In genomic region chr4:6716018-6716911, GRCh38 we compare ENCODE assay signal across 1 cellular context.
A peak's percentile ranks its signal among the peaks of the same experiment; 100 is the strongest.
TF ChIP-seq lines count a peak whose summit lies in the region.

A gene with protein sequence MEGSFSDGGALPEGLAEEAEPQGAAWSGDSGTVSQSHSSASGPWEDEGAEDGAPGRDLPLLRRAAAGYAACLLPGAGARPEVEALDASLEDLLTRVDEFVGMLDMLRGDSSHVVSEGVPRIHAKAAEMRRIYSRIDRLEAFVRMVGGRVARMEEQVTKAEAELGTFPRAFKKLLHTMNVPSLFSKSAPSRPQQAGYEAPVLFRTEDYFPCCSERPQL (plus strand): TSS chr4:6716174. CDS start chr4:6716210, 36 bp downstream.

TF ChIP-seq in K562, 482 proteins besides CTCF, POLR2A, EP300 and RAD21 (continued from another document and continues in another):
- TF ChIP-seq, protein P1, sequence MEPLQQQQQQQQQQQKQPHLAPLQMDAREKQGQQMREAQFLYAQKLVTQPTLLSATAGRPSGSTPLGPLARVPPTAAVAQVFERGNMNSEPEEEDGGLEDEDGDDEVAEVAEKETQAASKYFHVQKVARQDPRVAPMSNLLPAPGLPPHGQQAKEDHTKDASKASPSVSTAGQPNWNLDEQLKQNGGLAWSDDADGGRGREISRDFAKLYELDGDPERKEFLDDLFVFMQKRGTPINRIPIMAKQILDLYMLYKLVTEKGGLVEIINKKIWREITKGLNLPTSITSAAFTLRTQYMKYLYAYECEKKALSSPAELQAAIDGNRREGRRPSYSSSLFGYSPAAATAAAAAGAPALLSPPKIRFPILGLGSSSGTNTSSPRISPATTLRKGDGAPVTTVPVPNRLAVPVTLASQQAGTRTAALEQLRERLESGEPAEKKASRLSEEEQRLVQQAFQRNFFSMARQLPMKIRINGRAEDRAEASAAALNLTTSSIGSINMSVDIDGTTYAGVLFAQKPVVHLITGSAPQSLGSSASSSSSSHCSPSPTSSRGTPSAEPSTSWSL (CRISPR knock-in tag; IDR thresholded peaks at IDR 0.05; ENCODE audit: borderline replicate concordance) = no peak
- no peak for TF ChIP-seq MIER1 (IDR thresholded peaks at IDR 0.05; ENCODE audit: low read depth)
- TF ChIP-seq TFAP4 (CRISPR knock-in tag; IDR thresholded peaks at IDR 0.05; ENCODE audit: borderline replicate concordance) = peak; percentile 42
- peak; percentile 70 for TF ChIP-seq SAP30 (IDR thresholded peaks at IDR 0.05; ENCODE audit: borderline replicate concordance, insufficient read depth, low read depth, low read length, poor library complexity, severe bottlenecking)
- TF ChIP-seq ZNF23 (CRISPR knock-in tag; IDR thresholded peaks at IDR 0.05) = no peak
- no peak for TF ChIP-seq NFXL1 (CRISPR knock-in tag; IDR thresholded peaks at IDR 0.05)
- TF ChIP-seq, protein P2, sequence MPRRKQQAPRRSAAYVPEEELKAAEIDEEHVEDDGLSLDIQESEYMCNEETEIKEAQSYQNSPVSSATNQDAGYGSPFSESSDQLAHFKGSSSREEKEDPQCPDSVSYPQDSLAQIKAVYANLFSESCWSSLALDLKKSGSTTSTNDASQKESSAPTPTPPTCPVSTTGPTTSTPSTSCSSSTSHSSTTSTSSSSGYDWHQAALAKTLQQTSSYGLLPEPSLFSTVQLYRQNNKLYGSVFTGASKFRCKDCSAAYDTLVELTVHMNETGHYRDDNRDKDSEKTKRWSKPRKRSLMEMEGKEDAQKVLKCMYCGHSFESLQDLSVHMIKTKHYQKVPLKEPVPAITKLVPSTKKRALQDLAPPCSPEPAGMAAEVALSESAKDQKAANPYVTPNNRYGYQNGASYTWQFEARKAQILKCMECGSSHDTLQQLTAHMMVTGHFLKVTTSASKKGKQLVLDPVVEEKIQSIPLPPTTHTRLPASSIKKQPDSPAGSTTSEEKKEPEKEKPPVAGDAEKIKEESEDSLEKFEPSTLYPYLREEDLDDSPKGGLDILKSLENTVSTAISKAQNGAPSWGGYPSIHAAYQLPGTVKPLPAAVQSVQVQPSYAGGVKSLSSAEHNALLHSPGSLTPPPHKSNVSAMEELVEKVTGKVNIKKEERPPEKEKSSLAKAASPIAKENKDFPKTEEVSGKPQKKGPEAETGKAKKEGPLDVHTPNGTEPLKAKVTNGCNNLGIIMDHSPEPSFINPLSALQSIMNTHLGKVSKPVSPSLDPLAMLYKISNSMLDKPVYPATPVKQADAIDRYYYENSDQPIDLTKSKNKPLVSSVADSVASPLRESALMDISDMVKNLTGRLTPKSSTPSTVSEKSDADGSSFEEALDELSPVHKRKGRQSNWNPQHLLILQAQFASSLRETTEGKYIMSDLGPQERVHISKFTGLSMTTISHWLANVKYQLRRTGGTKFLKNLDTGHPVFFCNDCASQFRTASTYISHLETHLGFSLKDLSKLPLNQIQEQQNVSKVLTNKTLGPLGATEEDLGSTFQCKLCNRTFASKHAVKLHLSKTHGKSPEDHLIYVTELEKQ (CRISPR knock-in tag; IDR thresholded peaks at IDR 0.05) = no peak
- peak; percentile 30; the same call in 1 of the 2 replicates for TF ChIP-seq KLF6 (CRISPR knock-in tag; IDR thresholded peaks at IDR 0.05; ENCODE audit: borderline replicate concordance)
- no peak for TF ChIP-seq SOX6 (IDR thresholded peaks at IDR 0.05)
- no peak for TF ChIP-seq ZNF449 (CRISPR knock-in tag; IDR thresholded peaks at IDR 0.05)
- TF ChIP-seq ZFP91 (CRISPR knock-in tag; IDR thresholded peaks at IDR 0.05) = no peak; the same call in 1 of the 2 replicates
- TF ChIP-seq BRD9 (IDR thresholded peaks at IDR 0.05; ENCODE audit: low read depth, partially characterized antibody) = no peak
- no peak for TF ChIP-seq HNRNPL (IDR thresholded peaks at IDR 0.05; ENCODE audit: low read depth, low read length)
- TF ChIP-seq BACH1 (tag; IDR thresholded peaks at IDR 0.05) = no peak
- peak in 1 of 2 experiments; percentile 22; a peak in 1 of 4 replicates for TF ChIP-seq MLLT1 (IDR thresholded peaks at IDR 0.05)
- TF ChIP-seq ZNF274 (IDR thresholded peaks at IDR 0.05; ENCODE audit: borderline replicate concordance, low read depth, low read length) = no peak
- no peak; the same call in 1 of the 2 replicates for TF ChIP-seq ZBTB2 (IDR thresholded peaks at IDR 0.05)
- TF ChIP-seq CTBP1 (IDR thresholded peaks at IDR 0.05; ENCODE audit: borderline replicate concordance) = peak; percentile 98
- 0 out of 4 replicates have a peak, but pooled peaks of 1 of the 2 experiments have one; percentile 33 for TF ChIP-seq BCLAF1 (IDR thresholded peaks at IDR 0.05; ENCODE audit: borderline replicate concordance in 1 of 2, control insufficient read depth in 1 of 2, low read depth in 2 of 2, low read length in 1 of 2)
- TF ChIP-seq HNRNPH1 (optimal IDR thresholded peaks at IDR 0.05; ENCODE audit: low read depth, low read length) = no peak
- no peak for TF ChIP-seq NFIX (CRISPR knock-in tag; IDR thresholded peaks at IDR 0.05; ENCODE audit: low read depth)
- TF ChIP-seq CEBPZ (IDR thresholded peaks at IDR 0.05; ENCODE audit: borderline replicate concordance, low read depth, low read length) = no peak
